In the genomic region with DNA sequence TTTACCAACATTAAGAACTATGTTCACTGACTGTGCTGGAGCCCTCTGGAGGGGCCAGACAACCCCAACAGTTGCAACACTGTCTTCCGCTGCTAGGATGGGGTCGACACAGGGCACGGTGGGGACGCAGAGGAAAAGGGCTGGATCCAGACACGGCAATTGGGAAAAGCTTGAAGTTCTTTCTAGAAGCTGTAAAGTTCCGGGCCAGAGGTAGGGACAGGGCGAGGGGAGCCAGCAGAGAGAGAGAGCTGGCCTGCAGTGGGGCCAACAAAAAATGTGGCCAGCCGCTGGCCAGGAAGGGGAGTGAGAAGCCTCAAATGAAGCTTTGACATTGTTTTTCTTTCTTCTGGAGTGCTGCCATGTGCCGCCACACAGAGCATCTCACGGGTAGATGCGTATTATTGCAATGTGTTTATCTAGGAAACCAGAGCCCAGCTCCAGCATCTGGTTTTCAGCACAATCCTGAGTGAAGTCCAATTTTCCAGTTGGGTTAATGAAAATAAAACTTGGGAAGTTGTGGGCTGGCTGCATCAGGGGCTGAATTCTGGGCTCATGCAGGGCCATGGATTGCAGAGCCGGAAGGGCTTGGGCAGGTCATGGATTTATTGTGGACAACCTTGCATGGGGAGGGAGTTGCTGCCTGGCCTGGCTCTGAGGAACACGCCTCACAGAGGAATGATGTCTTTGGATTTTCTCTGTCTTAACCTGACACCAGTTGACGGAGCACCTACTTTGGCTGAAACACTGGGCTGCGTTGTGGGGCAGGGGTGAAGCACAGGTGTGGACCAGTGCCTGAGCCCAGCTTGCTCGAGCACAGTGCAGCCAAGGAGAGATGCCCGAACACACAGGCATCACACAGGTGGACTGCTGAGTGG, we compare ENCODE assay signal across 10 cellular contexts.
DNase-seq lines count a peak whose midpoint lies in the region; ATAC-seq and TF ChIP-seq lines count a peak whose summit lies in the region.
"Had no signal": no experiment of that assay in that cellular context is flagged by ENCODE, and none has a peak within 500 bp of the region (broad histone marks: within the 10 kb centered on the region; RNA-seq: fewer than 3 reads in every experiment).

No MANE protein-coding gene starts in this region.

- ATAC-seq in upper lobe of right lung (peak; percentile 48), GM21515 (IDR thresholded peaks at IDR 0.05; ENCODE audit: unreplicated experiment) (no peak)
- ATAC-seq: effector memory CD8-positive, alpha-beta T cell; T-cell had no signal

- H3K27ac ChIP-seq in esophagus squamous epithelium, result peak overlapping the region; percentile 52 to 89 (median 72)
- peak overlapping the region; percentile 77 for H3K27ac ChIP-seq in upper lobe of right lung

- H3K27me3 ChIP-seq in esophagus squamous epithelium, result peaks cover 0 to 4% (median 0%) of the 10 kb centered on the region in 4 donors
- no peaks in the 10 kb centered on the region for H3K27me3 ChIP-seq in upper lobe of right lung

- no peak for TF ChIP-seq POLR2A in esophagus squamous epithelium (IDR thresholded peaks at IDR 0.05)

- H3K27me3 Mint-ChIP-seq in nephron (ENCODE audit: low read depth), result peaks cover 41% of the 10 kb centered on the region

- peak overlapping the region in 1 of 3 experiments; percentile 6 for H3K4me3 Mint-ChIP-seq in nephron
- H3K4me3 Mint-ChIP-seq: effector memory CD8-positive, alpha-beta T cell; T-cell had no signal

- 53 to 61% methylated on average over 13 to 16 of the region's 17 CpGs for WGBS in esophagus squamous epithelium, 2 donors

- peak overlapping the region; percentile 75 to 92 (median 78) for H3K27ac Mint-ChIP-seq in nephron
- H3K27ac Mint-ChIP-seq: effector memory CD8-positive, alpha-beta T cell; T-cell had no signal

- DNase-seq in NCI-H2196 (lab: John Stamatoyannopoulos, UW; ENCODE audit: unreplicated experiment) (peak; percentile 14), NCI-H2196 treated with DMSO at 0.1 percent for 48 hours (lab: John Stamatoyannopoulos, UW; ENCODE audit: unreplicated experiment) (no peak), esophagus squamous epithelium (lab: John Stamatoyannopoulos, UW) (no peak), upper lobe of right lung (no peak), GM10248 (ENCODE audit: extremely low spot score) (no peak), HuH-7.5 (ENCODE audit: low spot score) (no peak)
- DNase-seq: effector memory CD8-positive, alpha-beta T cell; T-cell had no signal

- POLR2A ChIA-PET in GM10248 (lab: Yijun Ruan, JAX), result no interaction called here

- H3K4me1 ChIP-seq in esophagus squamous epithelium (peaks cover 12 to 36% (median 29%) of the 10 kb centered on the region in 3 donors), upper lobe of right lung (peaks cover 14% of the 10 kb centered on the region)

- no peak for TF ChIP-seq CTCF in esophagus squamous epithelium (IDR thresholded peaks at IDR 0.05)
- no peak for TF ChIP-seq CTCF in nephron (IDR thresholded peaks at IDR 0.05; ENCODE audit: unreplicated experiment in 3 of 3)
- no peak for TF ChIP-seq CTCF in upper lobe of right lung (IDR thresholded peaks at IDR 0.05)
- no peak for TF ChIP-seq CTCF in GM10248 (IDR thresholded peaks at IDR 0.05; ENCODE audit: control extremely low read depth, extremely low read depth, low read depth, missing control alignments)

- no peaks in the 10 kb centered on the region for H3K36me3 Mint-ChIP-seq in nephron (ENCODE audit: low read depth)
- H3K36me3 Mint-ChIP-seq: T-cell had no signal

- H3K4me3 ChIP-seq in esophagus squamous epithelium (peak overlapping the region in 1 of 4 donors; percentile 1), upper lobe of right lung (no peak overlapping the region)

- H3K4me1 Mint-ChIP-seq in nephron, result peaks cover 24% of the 10 kb centered on the region
- H3K4me1 Mint-ChIP-seq: T-cell had no signal

- H3K36me3 ChIP-seq in esophagus squamous epithelium, result no peaks in the 10 kb centered on the region
- no peaks in the 10 kb centered on the region for H3K36me3 ChIP-seq in upper lobe of right lung

- H3K9me3 ChIP-seq in esophagus squamous epithelium (no peaks in the 10 kb centered on the region), upper lobe of right lung (no peaks in the 10 kb centered on the region)

- H3K9me3 Mint-ChIP-seq in nephron, result no peaks in the 10 kb centered on the region
- H3K9me3 Mint-ChIP-seq: effector memory CD8-positive, alpha-beta T cell had no signal

- intact Hi-C loops in esophagus squamous epithelium (cut with DNase I) (no loop called here), upper lobe of right lung (cut with DNase I) (no loop called here)

- CTCF ChIA-PET in GM10248 (lab: Yijun Ruan, JAX), result interaction anchor here (1.1 to 3.0 kb wide), 4 partner anchors 14 to 20 kb away, joined by 3 to 15 read pairs (median 4); no protein-coding TSS in a partner anchor
